Comparison of ENCODE assay signal across 19 cellular contexts in the genomic region with DNA sequence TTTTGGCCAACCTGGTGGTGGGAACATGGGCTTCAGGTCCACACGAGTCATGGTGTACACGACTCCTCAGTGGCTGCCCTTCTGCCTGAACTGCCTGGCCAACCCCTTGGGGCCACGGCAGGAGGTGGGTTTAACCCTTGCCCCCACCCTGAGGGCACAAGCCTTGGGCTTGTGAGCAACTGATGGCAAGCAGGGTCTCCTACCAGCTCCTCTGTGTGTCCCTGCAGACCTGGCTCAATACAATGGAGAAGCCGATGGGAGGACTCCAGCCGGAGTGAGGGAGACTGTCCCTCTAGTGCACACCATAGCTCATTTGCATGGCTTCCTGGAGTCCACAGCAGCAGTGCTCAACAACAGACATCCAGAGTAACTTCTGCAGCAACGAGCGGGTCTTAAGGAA. TPM values are rescaled to one million over a fixed set of nuclear protein-coding genes. Genes with fewer than 3 reads are reported as not detected.
DNase-seq lines count a peak whose midpoint lies in the region; ATAC-seq and TF ChIP-seq lines count a peak whose summit lies in the region.
"Had no signal": no experiment of that assay in that cellular context is flagged by ENCODE, and none has a peak within 500 bp of the region (broad histone marks: within the 10 kb centered on the region; RNA-seq: fewer than 3 reads in every experiment).

No MANE protein-coding gene starts in this region.

- peak; percentile 57 for DNase-seq in activated effector memory CD4-positive, alpha-beta T cell treated with anti-CD3 and anti-CD28 coated beads, Interleukin-2, amount 50 U/mL, for 16 hours
- DNase-seq in activated effector memory CD4-positive, alpha-beta T cell treated with Interleukin-2 at 50 U/mL for 16 hours, result no peak
- DNase-seq in chondrocyte (ENCODE audit: low spot score) (peak; percentile 46), posterior vena cava (ENCODE audit: low spot score) (peak; percentile 13), hypothalamus (lab: John Stamatoyannopoulos, UW) (no peak)
- DNase-seq: 8988T; ACHN; CD4-positive, CD25-positive, alpha-beta regulatory T cell; DMS153; DND-41; MM.1S; NCI-H2029; NCI-H446 treated with DMSO at 0.1 percent for 48 hours; NCI-H69; RPMI8226; SIG-M5 had no signal

- H3K4me3 Mint-ChIP-seq in chondrocyte (ENCODE audit: unreplicated experiment), result no peak overlapping the region
- H3K4me3 Mint-ChIP-seq: CD4-positive, CD25-positive, alpha-beta regulatory T cell; IgD-negative memory B cell had no signal

- TF ChIP-seq CTCF in chondrocyte (IDR thresholded peaks at IDR 0.05), result no peak

- ATAC-seq in GM18511 (IDR thresholded peaks at IDR 0.05; ENCODE audit: unreplicated experiment), result no peak
- ATAC-seq in GM18502 (IDR thresholded peaks at IDR 0.05; ENCODE audit: poor library complexity, unreplicated experiment), result no peak

- intact Hi-C loops in posterior vena cava (cut with DNase I), result no loop called here

- H3K4me1 Mint-ChIP-seq in chondrocyte (ENCODE audit: low read depth), result no peaks in the 10 kb centered on the region
- H3K4me1 Mint-ChIP-seq: CD4-positive, CD25-positive, alpha-beta regulatory T cell had no signal

- no peak overlapping the region for H3K27ac Mint-ChIP-seq in chondrocyte (ENCODE audit: unreplicated experiment)

- H3K36me3 Mint-ChIP-seq in chondrocyte (ENCODE audit: low read depth), result peaks cover 14% of the 10 kb centered on the region
- H3K36me3 Mint-ChIP-seq: CD4-positive, CD25-positive, alpha-beta regulatory T cell; IgD-negative memory B cell had no signal

- H3K27me3 Mint-ChIP-seq in chondrocyte (ENCODE audit: low read depth), result no peaks in the 10 kb centered on the region
- H3K27me3 Mint-ChIP-seq: CD4-positive, CD25-positive, alpha-beta regulatory T cell; IgD-negative memory B cell had no signal

- peaks cover 4% of the 10 kb centered on the region for H3K9me3 Mint-ChIP-seq in chondrocyte (ENCODE audit: low read depth)

RNA-seq across cellular contexts. Expression of a gene that starts 28.0 kb away (rescaled TPM):
- total RNA-seq in chondrocyte, result 8.3 to 18.2 TPM (median 16.8 TPM) in 3 replicates
- 10 to 100 TPM; 13.0 to 17.3 TPM for total RNA-seq in posterior vena cava

RNA-seq across cellular contexts. Expression of a gene that starts 40.5 kb away (rescaled TPM):
- total RNA-seq in chondrocyte (13.7 to 37.4 TPM (median 35.0 TPM) in 3 replicates), posterior vena cava (10 to 100 TPM; 12.7 to 15.9 TPM)

Comparison
In these comparisons a context has a peak if more than half of its experiments do, and no peak if none do; other contexts are left out.
1. DNase-seq: peak in activated effector memory CD4-positive, alpha-beta T cell treated with anti-CD3 and anti-CD28 coated beads, Interleukin-2, amount 50 U/mL, for 16 hours (single experiment), chondrocyte (single experiment) and posterior vena cava (single experiment); none in activated effector memory CD4-positive, alpha-beta T cell treated with Interleukin-2 at 50 U/mL for 16 hours (single experiment) and hypothalamus (0 of 51).